8 cellular contexts compared by ENCODE assay signal in the genomic region with DNA sequence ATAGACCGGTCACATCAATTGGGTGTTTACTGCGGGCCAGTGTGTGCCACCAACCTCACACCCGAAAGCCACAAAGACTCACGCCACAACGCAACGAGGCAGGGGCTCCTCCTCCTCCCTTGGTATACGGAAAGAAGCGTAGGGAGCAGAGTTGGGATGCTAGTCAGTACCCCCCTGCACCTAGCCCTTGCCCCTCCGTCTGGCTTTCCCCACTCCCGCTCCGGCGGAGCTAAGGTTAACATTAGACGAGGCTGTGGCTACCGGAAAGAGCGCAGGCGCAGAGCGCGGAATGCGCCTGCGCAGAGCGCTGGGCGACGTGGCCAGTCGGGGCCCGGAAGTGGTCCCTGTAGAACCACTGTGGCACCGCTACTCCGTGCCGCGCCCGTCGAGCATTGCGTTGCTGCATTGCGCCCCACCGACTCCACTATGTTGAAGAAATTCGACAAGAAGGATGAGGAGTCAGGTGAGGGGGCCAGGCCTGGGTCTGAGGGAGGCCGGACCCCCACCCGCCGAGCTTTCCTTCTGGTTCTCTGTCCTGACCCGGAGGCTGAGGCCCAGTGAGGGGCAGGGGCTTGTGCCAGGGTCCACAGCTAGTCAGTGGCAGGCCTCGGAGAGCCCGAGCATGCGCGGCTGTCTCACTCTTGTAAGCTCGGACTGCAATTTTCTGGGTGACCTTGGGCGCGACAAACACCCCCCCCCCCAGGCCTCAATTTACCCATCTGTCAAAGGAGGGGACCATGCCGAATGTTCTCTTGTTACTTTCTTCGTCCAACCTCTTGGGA.
DNase-seq lines count a peak whose midpoint lies in the region; ATAC-seq lines count a peak whose summit lies in the region.

Gene COPG1 (plus strand): TSS at position 323 of the 782 bp plus-strand sequence. CDS start 104 bp downstream, at position 427.

- peak; percentile 97 for DNase-seq in COLO829 (ENCODE audit: low spot score)
- DNase-seq in NOMO-1 treated with dmso at 0.1 percent for 144 hours (lab: John Stamatoyannopoulos, UW; ENCODE audit: unreplicated experiment), result peak; percentile 96
- DNase-seq in activated CD8-positive, alpha-beta memory T cell treated with anti-CD3 and anti-CD28 coated beads for 4 hours (ENCODE audit: low read depth in 2 of 2), result peak; percentile 70 to 76
- peak; percentile 75 to 81 (median 77) for DNase-seq in effector memory CD4-positive, alpha-beta T cell
- DNase-seq in memory B cell (ENCODE audit: low spot score in 2 of 2), result peak; percentile 76 to 77
- DNase-seq in stimulated activated CD8-positive, alpha-beta memory T cell treated with anti-CD3 and anti-CD28 coated beads, Interleukin-12 subunit alpha, Interleukin-12 subunit beta, amount 100 ng/mL, for 1 hour (ENCODE audit: low read depth), result peak; percentile 77

- peak within 1 kb of the TSS; percentile 92 for H3K27ac Mint-ChIP-seq in memory B cell

- peak within 1 kb of the TSS; percentile 78 for H3K27ac ChIP-seq in HUES48 (ENCODE audit: low read depth, low read length)
- H3K27ac ChIP-seq in effector memory CD4-positive, alpha-beta T cell (ENCODE audit: insufficient read depth, low read length, poor library complexity, severe bottlenecking), result peak within 1 kb of the TSS; percentile 88

- peaks cover 20% of the 10 kb centered on the region for H3K36me3 Mint-ChIP-seq in memory B cell

- peaks cover 17% of the 10 kb centered on the region for H3K4me1 Mint-ChIP-seq in memory B cell

- no peaks in the 10 kb centered on the region for H3K27me3 ChIP-seq in HUES48 (ENCODE audit: control insufficient read depth, insufficient read depth, low read length)
- H3K27me3 ChIP-seq in effector memory CD4-positive, alpha-beta T cell (replicated peaks; ENCODE audit: control insufficient read depth, insufficient read depth, low read length, poor library complexity, severe bottlenecking), result no peaks in the 10 kb centered on the region

- H3K9me3 Mint-ChIP-seq in memory B cell, result no peaks in the 10 kb centered on the region

- ATAC-seq in GM21367 (IDR thresholded peaks at IDR 0.05; ENCODE audit: unreplicated experiment) (peak; percentile 80), memory B cell (ENCODE audit: low read depth) (peak; percentile 77)

- peak within 1 kb of the TSS; percentile 98 for H3K4me3 ChIP-seq in HUES48 (ENCODE audit: low read depth, low read length)
- H3K4me3 ChIP-seq in effector memory CD4-positive, alpha-beta T cell (ENCODE audit: insufficient read depth, low read depth, low read length, poor library complexity, severe bottlenecking), result peak within 1 kb of the TSS; percentile 96

- peak within 1 kb of the TSS; percentile 93 for H3K4me3 Mint-ChIP-seq in memory B cell

- no peaks in the 10 kb centered on the region for H3K9me3 ChIP-seq in HUES48 (ENCODE audit: control insufficient read depth, insufficient read depth, low read length)
- H3K9me3 ChIP-seq in effector memory CD4-positive, alpha-beta T cell (ENCODE audit: control insufficient read depth, low read length), result no peaks in the 10 kb centered on the region

- H3K27me3 Mint-ChIP-seq in memory B cell, result no peaks in the 10 kb centered on the region

- peaks cover 6% of the 10 kb centered on the region for H3K4me1 ChIP-seq in HUES48 (ENCODE audit: control insufficient read depth, insufficient read depth, low read length)
- peaks cover 20% of the 10 kb centered on the region for H3K4me1 ChIP-seq in effector memory CD4-positive, alpha-beta T cell (ENCODE audit: control insufficient read depth, insufficient read depth, low read length, poor library complexity, severe bottlenecking)

- H3K36me3 ChIP-seq in HUES48 (ENCODE audit: control insufficient read depth, insufficient read depth, low read length), result peaks cover 26% of the 10 kb centered on the region
- H3K36me3 ChIP-seq in effector memory CD4-positive, alpha-beta T cell (ENCODE audit: control insufficient read depth, insufficient read depth, low read length), result peaks cover 19% of the 10 kb centered on the region

- peak within 1 kb of the TSS; percentile 92 for H3K9ac ChIP-seq in HUES48 (ENCODE audit: low read depth, low read length)

Comparison
In these comparisons a context has a peak if more than half of its experiments do, and no peak if none do; other contexts are left out.
1. Peak in every context shown above with its lines: DNase-seq, ATAC-seq, H3K4me3 ChIP-seq and H3K27ac ChIP-seq.